In the genomic region with DNA sequence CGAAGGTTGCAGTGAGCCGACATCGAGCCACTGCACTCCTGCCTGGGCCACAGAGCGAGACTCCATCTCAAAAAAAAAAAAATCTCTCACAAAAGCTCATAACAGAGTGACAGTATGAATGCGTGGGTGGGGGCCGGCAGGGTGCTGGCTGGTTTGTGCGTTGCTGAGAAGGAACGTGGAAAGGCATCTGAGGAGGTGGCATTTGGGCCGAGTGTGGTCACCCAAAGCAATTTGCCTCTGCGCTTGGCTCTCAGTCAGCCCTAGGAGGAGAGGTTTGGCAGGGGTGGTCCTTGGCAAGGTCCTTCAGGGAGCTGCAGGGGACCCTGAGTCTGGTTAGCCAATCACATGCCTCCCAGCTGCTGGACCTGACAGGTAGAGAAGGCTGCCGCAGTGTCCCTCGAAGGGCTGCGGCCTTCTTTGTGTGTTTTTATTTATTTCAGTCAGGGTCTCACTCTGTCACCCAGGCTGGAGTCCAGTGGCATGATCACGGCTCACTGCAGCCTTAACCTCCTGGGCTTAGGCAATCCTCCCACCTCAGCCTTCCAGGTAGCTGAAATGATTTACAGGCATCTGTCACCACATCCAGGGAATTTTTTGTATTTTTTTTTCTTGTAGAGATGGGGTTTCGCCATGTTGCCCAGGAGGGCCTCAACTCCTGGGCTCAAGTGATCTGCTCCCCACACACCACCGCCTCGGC, we compare ENCODE assay signal across 22 cellular contexts. TPM values are rescaled to one million over a fixed set of nuclear protein-coding genes. Genes with fewer than 3 reads are reported as not detected.
A peak's percentile ranks its signal among the peaks of the same experiment; 100 is the strongest.
DNase-seq lines count a peak whose midpoint lies in the region; ATAC-seq, FAIRE-seq and TF ChIP-seq lines count a peak whose summit lies in the region.
"Had no signal": no experiment of that assay in that cellular context is flagged by ENCODE, and none has a peak within 500 bp of the region (broad histone marks: within the 10 kb centered on the region; RNA-seq: fewer than 3 reads in every experiment).

No MANE protein-coding gene starts in this region.

- ATAC-seq in lower lobe of right lung: no peak

- H3K9me3 Mint-ChIP-seq in activated naive CD4-positive, alpha-beta T cell treated with anti-CD3 and anti-CD28 coated beads, Interleukin-2, amount 10 ng/mL, durations not matched to agents 7 days and 5 days: no peaks in the 10 kb centered on the region
- no peaks in the 10 kb centered on the region for H3K9me3 Mint-ChIP-seq in type B pancreatic cell

- H3K9me3 ChIP-seq in NT2/D1 (ENCODE audit: insufficient read depth, low read length) (peaks cover 7% of the 10 kb centered on the region; the same call in 1 of the 2 replicates), iPS-20b (ENCODE audit: insufficient read depth, low read depth, low read length) (no peaks in the 10 kb centered on the region), lower lobe of right lung (no peaks in the 10 kb centered on the region)

- peak overlapping the region; percentile 66 for H3K9ac ChIP-seq in NT2/D1 (ENCODE audit: insufficient read length, low read depth)
- peak overlapping the region; percentile 3; the same call in 1 of the 2 replicates for H3K9ac ChIP-seq in iPS-20b (ENCODE audit: low read depth, low read length)

- H3K4me1 Mint-ChIP-seq in activated naive CD4-positive, alpha-beta T cell treated with anti-CD3 and anti-CD28 coated beads, Interleukin-2, amount 10 ng/mL, durations not matched to agents 7 days and 5 days: no peaks in the 10 kb centered on the region
- H3K4me1 Mint-ChIP-seq in type B pancreatic cell (ENCODE audit: unreplicated experiment): peaks cover 4% of the 10 kb centered on the region
- H3K4me1 Mint-ChIP-seq: CD4-positive, alpha-beta memory T cell had no signal

- TF ChIP-seq CTCF in type B pancreatic cell (conservative IDR thresholded peaks at IDR 0.05): no peak
- no peak for TF ChIP-seq CTCF in lower lobe of right lung (IDR thresholded peaks at IDR 0.05)

- no peak overlapping the region for H3K4me3 ChIP-seq in NT2/D1 (ENCODE audit: insufficient read length, low read depth)
- peak overlapping the region; percentile 21; the same call in 1 of the 2 replicates for H3K4me3 ChIP-seq in iPS-20b (ENCODE audit: low read length)
- H3K4me3 ChIP-seq in lower lobe of right lung: no peak overlapping the region
- H3K4me3 ChIP-seq: PC-9 had no signal

- H3K27ac Mint-ChIP-seq in activated naive CD4-positive, alpha-beta T cell treated with anti-CD3 and anti-CD28 coated beads, Interleukin-2, amount 10 ng/mL, durations not matched to agents 7 days and 5 days: no peak overlapping the region
- H3K27ac Mint-ChIP-seq in type B pancreatic cell: peak overlapping the region; percentile 16
- H3K27ac Mint-ChIP-seq: CD4-positive, alpha-beta memory T cell had no signal

- peaks cover 4% of the 10 kb centered on the region for H3K27me3 Mint-ChIP-seq in activated naive CD4-positive, alpha-beta T cell treated with anti-CD3 and anti-CD28 coated beads, Interleukin-2, amount 10 ng/mL, durations not matched to agents 7 days and 5 days
- peaks cover 18% of the 10 kb centered on the region for H3K27me3 Mint-ChIP-seq in type B pancreatic cell

- CTCF ChIA-PET in activated naive CD4-positive, alpha-beta T cell treated with anti-CD3 and anti-CD28 coated beads, Interleukin-2, amount 10 ng/mL, durations not matched to agents 7 days and 5 days (lab: Charles Lee): no interaction called here

- H3K4me1 ChIP-seq in NT2/D1 (ENCODE audit: insufficient read depth, insufficient read length) (peaks cover 33% of the 10 kb centered on the region), iPS-20b (ENCODE audit: insufficient read depth, low read length) (peaks cover 15% of the 10 kb centered on the region; the same call in 1 of the 2 replicates), lower lobe of right lung (no peaks in the 10 kb centered on the region)

- H3K36me3 Mint-ChIP-seq in activated naive CD4-positive, alpha-beta T cell treated with anti-CD3 and anti-CD28 coated beads, Interleukin-2, amount 10 ng/mL, durations not matched to agents 7 days and 5 days: no peaks in the 10 kb centered on the region
- H3K36me3 Mint-ChIP-seq in type B pancreatic cell: no peaks in the 10 kb centered on the region
- H3K36me3 Mint-ChIP-seq: CD4-positive, alpha-beta memory T cell had no signal

- intact Hi-C loops in lower lobe of right lung (cut with DNase I): no loop called here

- H3K4me3 Mint-ChIP-seq in activated naive CD4-positive, alpha-beta T cell treated with anti-CD3 and anti-CD28 coated beads, Interleukin-2, amount 10 ng/mL, durations not matched to agents 7 days and 5 days: no peak overlapping the region
- H3K4me3 Mint-ChIP-seq in type B pancreatic cell: no peak overlapping the region

- H3K27me3 ChIP-seq in NT2/D1 (ENCODE audit: insufficient read depth, insufficient read length) (no peaks in the 10 kb centered on the region), iPS-20b (ENCODE audit: insufficient read depth, low read length) (no peaks in the 10 kb centered on the region; the same call in 1 of the 2 replicates), lower lobe of right lung (ENCODE audit: low read depth) (no peaks in the 10 kb centered on the region)

- no peak for FAIRE-seq in GM19239 (lab: Jason Lieb, UNC)
- FAIRE-seq: D721Med, HTR-8/SVneo had no signal

- no peak overlapping the region for H3K27ac ChIP-seq in iPS-20b (ENCODE audit: low read length)
- no peak overlapping the region for H3K27ac ChIP-seq in lower lobe of right lung
- H3K27ac ChIP-seq: HL-60, PC-9 had no signal

- H3K36me3 ChIP-seq in NT2/D1 (ENCODE audit: insufficient read depth, insufficient read length, low read length) (no peaks in the 10 kb centered on the region), iPS-20b (ENCODE audit: insufficient read depth, low read depth, low read length) (no peaks in the 10 kb centered on the region), lower lobe of right lung (no peaks in the 10 kb centered on the region)

- peak; percentile 4 for DNase-seq in activated naive CD4-positive, alpha-beta T cell treated with anti-CD3 and anti-CD28 coated beads, Interleukin-2, amount 50 U/mL, for 16 hours
- no peak for DNase-seq in activated naive CD4-positive, alpha-beta T cell treated with anti-CD3 and anti-CD28 coated beads, Interleukin-2, amount 10 ng/mL, durations not matched to agents 7 days and 5 days
- no peak for DNase-seq in NT2/D1 (ENCODE audit: low read depth, low spot score)
- no peak for DNase-seq in type B pancreatic cell (ENCODE audit: extremely low spot score, unreplicated experiment)
- no peak for DNase-seq in GM19239 (ENCODE audit: insufficient read length, low spot score)
- no peak for DNase-seq in lower lobe of right lung
- DNase-seq in activated gamma-delta T cell (lab: John Stamatoyannopoulos, UW): no peak
- DNase-seq: CD4-positive, alpha-beta memory T cell; DMS79; KG1; NCI-H146; NCI-H2081 treated with DMSO at 0.1 percent for 48 hours; NCI-H510A; NCI-H774; PC-9 had no signal

RNA-seq across cellular contexts. Expression of gene OSBPL5, which starts 23.5 kb away (rescaled TPM):
- total RNA-seq in type B pancreatic cell (ENCODE audit: low replicate concordance) (29.8 and 33.1 TPM in 2 replicates), lower lobe of right lung (46.2 TPM)

RNA-seq across cellular contexts. Expression of gene MRGPRG, which starts 30.0 kb away (rescaled TPM):
- total RNA-seq in type B pancreatic cell (ENCODE audit: low replicate concordance) (not detected in 2 replicates), lower lobe of right lung (not detected)
- total RNA-seq: A172; CD4-positive, alpha-beta memory T cell; H4; PC-9; SK-MEL-5 had no signal

RNA-seq across cellular contexts. Expression of gene MRGPRE, which starts 43.6 kb away (rescaled TPM):
- not detected in 2 replicates for total RNA-seq in type B pancreatic cell (ENCODE audit: low replicate concordance)
- not detected for total RNA-seq in lower lobe of right lung
- total RNA-seq: A172; CD4-positive, alpha-beta memory T cell; H4; PC-9; SK-MEL-5 had no signal
